ENCODE assay signal across 8 cellular contexts in genomic region chr9:16705121-16705604, GRCh38.
DNase-seq lines count a peak whose midpoint lies in the region; ATAC-seq and TF ChIP-seq lines count a peak whose summit lies in the region.

No MANE protein-coding gene starts in this region.

- no peaks in the 10 kb centered on the region for H3K36me3 Mint-ChIP-seq in activated T-cell treated with anti-CD3 and anti-CD28 coated beads, Interleukin-2, amount 50 U/mL, for 72 hours (ENCODE audit: insufficient read depth in 2 of 2)

- TF ChIP-seq EP300 in stomach (IDR thresholded peaks at IDR 0.05) = peak; percentile 42

- H3K9me3 Mint-ChIP-seq in activated T-cell treated with anti-CD3 and anti-CD28 coated beads, Interleukin-2, amount 50 U/mL, for 72 hours = peaks cover 4 to 9% of the 10 kb centered on the region in 2 donors

- TF ChIP-seq POLR2A in stomach (IDR thresholded peaks at IDR 0.05) = no peak

- in situ Hi-C loops in brain microvascular endothelial cell (cut with HindIII; ENCODE audit: low pct_ligation_motif_present, low sequenced_read_pairs) = no loop called here

- TF ChIP-seq CTCF in brain microvascular endothelial cell (IDR thresholded peaks at IDR 0.05; ENCODE audit: low read depth, low read length, missing control alignments) (no peak), stomach (IDR thresholded peaks at IDR 0.05) (no peak), WERI-Rb-1 (IDR thresholded peaks at IDR 0.05; ENCODE audit: low read depth, low read length) (no peak)

- 34 to 54% (median 53%) methylated on average over 9 of the region's 9 CpGs for WGBS in stomach, 5 donors

- H3K4me3 ChIP-seq in brain microvascular endothelial cell (ENCODE audit: low read depth, low read length) = peak overlapping the region; percentile 10
- H3K4me3 ChIP-seq in stomach = peak overlapping the region; percentile 7 to 27 (median 20)
- no peak overlapping the region for H3K4me3 ChIP-seq in WERI-Rb-1 (ENCODE audit: low read depth, low read length)

- peaks cover 0 to 40% (median 22%) of the 10 kb centered on the region in 4 donors for H3K4me1 ChIP-seq in stomach

- no peak overlapping the region for H3K4me3 Mint-ChIP-seq in activated T-cell treated with anti-CD3 and anti-CD28 coated beads, Interleukin-2, amount 50 U/mL, for 72 hours

- no peaks in the 10 kb centered on the region for H3K4me1 Mint-ChIP-seq in activated T-cell treated with anti-CD3 and anti-CD28 coated beads, Interleukin-2, amount 50 U/mL, for 72 hours (ENCODE audit: low read depth)

- DNase-seq in HT1080 (ENCODE audit: low read depth) (peak; percentile 98), brain microvascular endothelial cell (peak; percentile 98), iPS-NIHi11 (ENCODE audit: low spot score) (peak; percentile 78), stomach (peak; percentile 34), WERI-Rb-1 (no peak)
- no peak for DNase-seq in activated T-cell treated with anti-CD3 and anti-CD28 coated beads, Interleukin-2, amount 50 U/mL, for 72 hours
- no peak for DNase-seq in activated T-cell treated with anti-CD3 and anti-CD28 coated beads, Interleukin-2, amount 50 U/mL, for 48 hours

- H3K27me3 Mint-ChIP-seq in activated T-cell treated with anti-CD3 and anti-CD28 coated beads, Interleukin-2, amount 50 U/mL, for 72 hours (ENCODE audit: low read depth) = no peaks in the 10 kb centered on the region

- H3K9me3 ChIP-seq in stomach (no peaks in the 10 kb centered on the region), WERI-Rb-1 (ENCODE audit: severe bottlenecking) (no peaks in the 10 kb centered on the region)

- H3K27ac ChIP-seq in brain microvascular endothelial cell (peak overlapping the region; percentile 96), stomach (peak overlapping the region; percentile 5 to 88 (median 86)), WERI-Rb-1 (no peak overlapping the region)

- ATAC-seq in activated T-cell treated with anti-CD3 and anti-CD28 coated beads, Interleukin-2, amount 50 U/mL, for 72 hours (replicated peaks in 1 of 2) = no peak
- no peak for ATAC-seq in GM18870 (IDR thresholded peaks at IDR 0.05; ENCODE audit: unreplicated experiment)

- H3K27me3 ChIP-seq in brain microvascular endothelial cell (replicated peaks) (no peaks in the 10 kb centered on the region), stomach (no peaks in the 10 kb centered on the region), WERI-Rb-1 (ENCODE audit: insufficient read depth, low read depth, severe bottlenecking) (no peaks in the 10 kb centered on the region)

- H3K27ac Mint-ChIP-seq in activated T-cell treated with anti-CD3 and anti-CD28 coated beads, Interleukin-2, amount 50 U/mL, for 72 hours = no peak overlapping the region

- intact Hi-C loops in stomach (cut with DNase I; ENCODE audit: low total_unique reads) = no loop called here

- H3K36me3 ChIP-seq in brain microvascular endothelial cell (replicated peaks) (peaks cover 2% of the 10 kb centered on the region), stomach (no peaks in the 10 kb centered on the region), WERI-Rb-1 (no peaks in the 10 kb centered on the region)

Comparison
In these comparisons a context has a peak if more than half of its experiments do, and no peak if none do; other contexts are left out.
1. DNase-seq: peak in HT1080 (single experiment), brain microvascular endothelial cell (single experiment), iPS-NIHi11 (single experiment) and stomach (single experiment); none in activated T-cell treated with anti-CD3 and anti-CD28 coated beads, Interleukin-2, amount 50 U/mL, for 72 hours (0 of 2), activated T-cell treated with anti-CD3 and anti-CD28 coated beads, Interleukin-2, amount 50 U/mL, for 48 hours (0 of 2) and WERI-Rb-1 (single experiment).